ENCODE assay signal across 16 cellular contexts in genomic region chr5:139417214-139417613, GRCh38. TPM values are rescaled to one million over a fixed set of nuclear protein-coding genes. Genes with fewer than 3 reads are reported as not detected.
DNase-seq lines count a peak whose midpoint lies in the region; ATAC-seq and TF ChIP-seq lines count a peak whose summit lies in the region.
"Had no signal": no experiment of that assay in that cellular context is flagged by ENCODE, and none has a peak within 500 bp of the region (broad histone marks: within the 10 kb centered on the region; RNA-seq: fewer than 3 reads in every experiment).

No MANE protein-coding gene starts in this region.

- H3K9me2 ChIP-seq in hepatocyte (replicated peaks; ENCODE audit: insufficient read depth) = no peaks in the 10 kb centered on the region

- CTCF ChIA-PET in activated CD8-positive, alpha-beta memory T cell treated with anti-CD3 and anti-CD28 coated beads, Interleukin-2, amount 10 ng/mL, durations not matched to agents 7 days and 5 days (lab: Charles Lee) = interaction anchor here (0.7 to 11.8 kb wide), 7 partner anchors 10 to 219 kb away, joined by 3 to 423 read pairs (median 4); partner anchors contain the start of gene SPATA24

- no peak overlapping the region for H2AFZ ChIP-seq in hepatocyte

- TF ChIP-seq CTCF in hepatocyte (IDR thresholded peaks at IDR 0.05; ENCODE audit: poor library complexity) = no peak
- TF ChIP-seq CTCF in thoracic aorta (IDR thresholded peaks at IDR 0.05) = no peak

- peak overlapping the region; percentile 2 for H3K4me2 ChIP-seq in hepatocyte

- no peaks in the 10 kb centered on the region for H3K27me3 ChIP-seq in hepatocyte
- no peaks in the 10 kb centered on the region for H3K27me3 ChIP-seq in thoracic aorta (replicated peaks; ENCODE audit: insufficient read depth)

- no peak for ATAC-seq in activated CD8-positive, alpha-beta memory T cell treated with anti-CD3 and anti-CD28 coated beads, Interleukin-2, amount 10 ng/mL, durations not matched to agents 7 days and 5 days
- no peak for ATAC-seq in activated T-helper 17 cell treated with anti-CD3 and anti-CD28 coated beads, Interleukin-2, amount 50 U/mL, for 72 hours (replicated peaks)
- ATAC-seq in thoracic aorta (ENCODE audit: insufficient number of reproducible peaks, low FRiP score, low read depth) (peak; percentile 82), GM19455 (IDR thresholded peaks at IDR 0.05; ENCODE audit: unreplicated experiment) (no peak)
- ATAC-seq: stimulated activated memory B cell treated with anti-CD40 and anti-IgM and Interleukin-4, amounts not matched to agents 10 μg/mL and 1 μg/mL and 100 μg/mL, for 72 hours had no signal

- no peaks in the 10 kb centered on the region for H4K20me1 ChIP-seq in hepatocyte (ENCODE audit: insufficient read depth, poor library complexity, severe bottlenecking)

- peak overlapping the region; percentile 89 for H3K27ac Mint-ChIP-seq in activated CD8-positive, alpha-beta memory T cell treated with anti-CD3 and anti-CD28 coated beads, Interleukin-2, amount 10 ng/mL, durations not matched to agents 7 days and 5 days
- peak overlapping the region; percentile 99 for H3K27ac Mint-ChIP-seq in activated T-helper 17 cell treated with anti-CD3 and anti-CD28 coated beads, Interleukin-2, amount 50 U/mL, for 72 hours
- H3K27ac Mint-ChIP-seq: stimulated activated memory B cell treated with anti-CD40 and anti-IgM and Interleukin-4, amounts not matched to agents 10 μg/mL and 1 μg/mL and 100 μg/mL, for 72 hours had no signal

- no peaks in the 10 kb centered on the region for H3K79me2 ChIP-seq in hepatocyte

- H3K27me3 Mint-ChIP-seq in activated CD8-positive, alpha-beta memory T cell treated with anti-CD3 and anti-CD28 coated beads, Interleukin-2, amount 10 ng/mL, durations not matched to agents 7 days and 5 days = no peaks in the 10 kb centered on the region
- no peaks in the 10 kb centered on the region for H3K27me3 Mint-ChIP-seq in activated T-helper 17 cell treated with anti-CD3 and anti-CD28 coated beads, Interleukin-2, amount 50 U/mL, for 72 hours
- H3K27me3 Mint-ChIP-seq: naive B cell; stimulated activated memory B cell treated with anti-CD40 and anti-IgM and Interleukin-4, amounts not matched to agents 10 μg/mL and 1 μg/mL and 100 μg/mL, for 72 hours had no signal

- no peak for DNase-seq in activated CD8-positive, alpha-beta memory T cell treated with anti-CD3 and anti-CD28 coated beads, Interleukin-2, amount 10 ng/mL, durations not matched to agents 7 days and 5 days
- no peak for DNase-seq in activated CD8-positive, alpha-beta memory T cell treated with anti-CD3 and anti-CD28 coated beads, Interleukin-2, amount 50 U/mL, for 48 hours
- DNase-seq in hepatocyte (ENCODE audit: low spot score) (no peak), thoracic aorta (ENCODE audit: low spot score) (no peak), ureter (ENCODE audit: low spot score) (no peak), COLO829 (ENCODE audit: low spot score) (no peak)
- DNase-seq: activated T-cell treated with anti-CD3 and anti-CD28 coated beads, Interleukin-2, amount 50 U/mL, for 1 hour; glutamatergic neuron; naive B cell; NCI-H774; stimulated activated CD4-positive, alpha-beta T cell treated with anti-CD3 and anti-CD28 coated beads, Interleukin-15, amount 100 ng/mL, for 24 hours had no signal

- H3K4me3 ChIP-seq in hepatocyte (no peak overlapping the region), thoracic aorta (peak overlapping the region; percentile 0)

- no peaks in the 10 kb centered on the region for H3K9me3 Mint-ChIP-seq in activated CD8-positive, alpha-beta memory T cell treated with anti-CD3 and anti-CD28 coated beads, Interleukin-2, amount 10 ng/mL, durations not matched to agents 7 days and 5 days (ENCODE audit: low read depth)
- H3K9me3 Mint-ChIP-seq in activated T-helper 17 cell treated with anti-CD3 and anti-CD28 coated beads, Interleukin-2, amount 50 U/mL, for 72 hours = no peaks in the 10 kb centered on the region
- H3K9me3 Mint-ChIP-seq: naive B cell; stimulated activated memory B cell treated with anti-CD40 and anti-IgM and Interleukin-4, amounts not matched to agents 10 μg/mL and 1 μg/mL and 100 μg/mL, for 72 hours; T-helper 1 cell treated with Interleukin-12 subunit alpha and Interleukin-12 subunit beta and Interleukin-4 antibody, amounts not matched to agents 30 μg/mL and 1 μg/mL, for 36 hours had no signal

- H3K36me3 Mint-ChIP-seq in activated CD8-positive, alpha-beta memory T cell treated with anti-CD3 and anti-CD28 coated beads, Interleukin-2, amount 10 ng/mL, durations not matched to agents 7 days and 5 days = peaks cover 13% of the 10 kb centered on the region
- H3K36me3 Mint-ChIP-seq in activated T-helper 17 cell treated with anti-CD3 and anti-CD28 coated beads, Interleukin-2, amount 50 U/mL, for 72 hours (ENCODE audit: low read depth) = peaks cover 99% of the 10 kb centered on the region

- no peaks in the 10 kb centered on the region for H3K9me3 ChIP-seq in hepatocyte (ENCODE audit: low read depth)
- H3K9me3 ChIP-seq in thoracic aorta = no peaks in the 10 kb centered on the region

- H3K36me3 ChIP-seq in hepatocyte (replicated peaks; ENCODE audit: insufficient read depth, low read depth) = no peaks in the 10 kb centered on the region
- peaks cover 21% of the 10 kb centered on the region for H3K36me3 ChIP-seq in thoracic aorta

- WGBS in hepatocyte (ENCODE audit: low lambda C conversion rate, missing lambda C conversion rate) = 74% methylated on average over 3 of the region's 4 CpGs

- H3K4me1 ChIP-seq in hepatocyte (ENCODE audit: insufficient read depth) (peaks cover 21% of the 10 kb centered on the region), thoracic aorta (ENCODE audit: control insufficient read depth in 1 of 2, low read depth in 2 of 2) (peaks cover 28 to 45% of the 10 kb centered on the region in 2 donors)

- no peak overlapping the region for H3K4me3 Mint-ChIP-seq in activated CD8-positive, alpha-beta memory T cell treated with anti-CD3 and anti-CD28 coated beads, Interleukin-2, amount 10 ng/mL, durations not matched to agents 7 days and 5 days
- peak overlapping the region; percentile 86 for H3K4me3 Mint-ChIP-seq in activated T-helper 17 cell treated with anti-CD3 and anti-CD28 coated beads, Interleukin-2, amount 50 U/mL, for 72 hours
- H3K4me3 Mint-ChIP-seq: naive B cell; stimulated activated memory B cell treated with anti-CD40 and anti-IgM and Interleukin-4, amounts not matched to agents 10 μg/mL and 1 μg/mL and 100 μg/mL, for 72 hours; T-helper 1 cell treated with Interleukin-12 subunit alpha and Interleukin-12 subunit beta and Interleukin-4 antibody, amounts not matched to agents 30 μg/mL and 1 μg/mL, for 36 hours had no signal

- H3K27ac ChIP-seq in hepatocyte = no peak overlapping the region
- peak overlapping the region; percentile 83 to 85 for H3K27ac ChIP-seq in thoracic aorta

- H3K4me1 Mint-ChIP-seq in activated CD8-positive, alpha-beta memory T cell treated with anti-CD3 and anti-CD28 coated beads, Interleukin-2, amount 10 ng/mL, durations not matched to agents 7 days and 5 days = peaks cover 70% of the 10 kb centered on the region
- H3K4me1 Mint-ChIP-seq in activated T-helper 17 cell treated with anti-CD3 and anti-CD28 coated beads, Interleukin-2, amount 50 U/mL, for 72 hours = peaks cover 40% of the 10 kb centered on the region

RNA-seq across cellular contexts. Expression of gene SPATA24, which starts 13.3 kb away (rescaled TPM):
- 1 to 10 TPM; 5.8 to 6.2 TPM for total RNA-seq in activated CD8-positive, alpha-beta memory T cell treated with anti-CD3 and anti-CD28 coated beads, Interleukin-2, amount 10 ng/mL, durations not matched to agents 7 days and 5 days
- total RNA-seq in activated T-helper 17 cell treated with anti-CD3 and anti-CD28 coated beads, Interleukin-2, amount 50 U/mL, for 72 hours = 1 to 10 TPM; 5.6 to 9.2 TPM
- total RNA-seq in hepatocyte (2.6 and 6.3 TPM in 2 replicates), thoracic aorta (10 to 100 TPM in 1 of 2 donors, 1 to 10 TPM in 1; 1.2 to 11.6 TPM), ureter (7.8 TPM)
- 5.5 and 9.8 TPM in 2 replicates for polyA plus RNA-seq in hepatocyte

RNA-seq across cellular contexts. Expression of gene DNAJC18, which starts 22.1 kb away (rescaled TPM):
- total RNA-seq in activated CD8-positive, alpha-beta memory T cell treated with anti-CD3 and anti-CD28 coated beads, Interleukin-2, amount 10 ng/mL, durations not matched to agents 7 days and 5 days = 10 to 100 TPM in 1 of 2 experiments, 1 to 10 TPM in 1; 9.2 to 25.7 TPM
- 10 to 100 TPM; 23.4 to 41.5 TPM for total RNA-seq in activated T-helper 17 cell treated with anti-CD3 and anti-CD28 coated beads, Interleukin-2, amount 50 U/mL, for 72 hours
- total RNA-seq in hepatocyte (10.6 and 11.5 TPM in 2 replicates), thoracic aorta (10 to 100 TPM in 1 of 2 donors, 1 to 10 TPM in 1; 6.9 to 16.7 TPM), ureter (10.3 TPM)
- polyA plus RNA-seq in hepatocyte = 13.6 and 14.4 TPM in 2 replicates

RNA-seq across cellular contexts. Expression of gene PROB1, which starts 22.3 kb away (rescaled TPM):
- total RNA-seq in activated CD8-positive, alpha-beta memory T cell treated with anti-CD3 and anti-CD28 coated beads, Interleukin-2, amount 10 ng/mL, durations not matched to agents 7 days and 5 days = 10 to 100 TPM in 1 of 2 experiments, 1 to 10 TPM in 1; 6.3 to 10.9 TPM
- total RNA-seq in activated T-helper 17 cell treated with anti-CD3 and anti-CD28 coated beads, Interleukin-2, amount 50 U/mL, for 72 hours = 1 to 10 TPM; 4.7 to 6.4 TPM
- total RNA-seq in hepatocyte = 0.63 and 0.68 TPM in 2 replicates
- 0.10 TPM in 1 of 2 replicates, not detected in the other for polyA plus RNA-seq in hepatocyte
- total RNA-seq in thoracic aorta = 1 to 10 TPM; 1.9 to 4.9 TPM
- 2.4 TPM for total RNA-seq in ureter

RNA-seq across cellular contexts. Expression of gene MZB1, which starts 27.5 kb away (rescaled TPM):
- 10 to 100 TPM; 51.7 to 61.1 TPM for total RNA-seq in activated CD8-positive, alpha-beta memory T cell treated with anti-CD3 and anti-CD28 coated beads, Interleukin-2, amount 10 ng/mL, durations not matched to agents 7 days and 5 days
- 10 to 100 TPM; 39.9 to 55.2 TPM for total RNA-seq in activated T-helper 17 cell treated with anti-CD3 and anti-CD28 coated beads, Interleukin-2, amount 50 U/mL, for 72 hours
- total RNA-seq in hepatocyte (not detected in 2 replicates), thoracic aorta (not detected), ureter (12.9 TPM)
- 0.30 TPM in 1 of 2 replicates, not detected in the other for polyA plus RNA-seq in hepatocyte
- total RNA-seq: HT1080 had no signal

RNA-seq across cellular contexts. Expression of gene SLC23A1, which starts 34.1 kb away (rescaled TPM):
- 1 to 10 TPM; 1.9 to 2.5 TPM for total RNA-seq in activated CD8-positive, alpha-beta memory T cell treated with anti-CD3 and anti-CD28 coated beads, Interleukin-2, amount 10 ng/mL, durations not matched to agents 7 days and 5 days
- 1 to 10 TPM in 1 of 2 donors, under 1 TPM in 1; 0.95 to 1.6 TPM for total RNA-seq in activated T-helper 17 cell treated with anti-CD3 and anti-CD28 coated beads, Interleukin-2, amount 50 U/mL, for 72 hours
- total RNA-seq in hepatocyte = 13.4 and 19.6 TPM in 2 replicates
- 3.0 and 3.3 TPM in 2 replicates for polyA plus RNA-seq in hepatocyte
- not detected for total RNA-seq in thoracic aorta
- total RNA-seq in ureter = 0.65 TPM
- total RNA-seq: HT1080 had no signal
